ENCODE assay signal across 17 cellular contexts in genomic region chr4:117156806-117157205, GRCh38.
"Had no signal": no experiment of that assay in that cellular context is flagged by ENCODE, and none has a peak within 500 bp of the region (broad histone marks: within the 10 kb centered on the region; RNA-seq: fewer than 3 reads in every experiment).

No MANE protein-coding gene starts in this region.

- ATAC-seq: esophagus mucosa; gastrocnemius medialis; heart right ventricle; mucosa of descending colon; naive thymus-derived CD8-positive, alpha-beta T cell had no signal

- H3K9me3 ChIP-seq: gastrocnemius medialis, mucosa of descending colon, right atrium auricular region had no signal

- H3K36me3 ChIP-seq: gastrocnemius medialis, heart right ventricle, right atrium auricular region had no signal

- H3K4me3 ChIP-seq: dorsolateral prefrontal cortex, gastrocnemius medialis, heart right ventricle, mucosa of descending colon, right atrium auricular region had no signal

- H3K27me3 Mint-ChIP-seq: naive thymus-derived CD8-positive, alpha-beta T cell had no signal

- DNase-seq: cortex of kidney; dorsolateral prefrontal cortex; effector CD8-positive, alpha-beta T cell; gastrocnemius medialis; heart right ventricle; hypothalamus; kidney glomerular epithelial cell; mammary epithelial cell; mucosa of descending colon; naive thymus-derived CD8-positive, alpha-beta T cell; posterior cingulate gyrus; small intestine; stimulated activated CD4-positive, alpha-beta T cell treated with anti-CD3 and anti-CD28 coated beads, Interleukin-2, amount 100 ng/mL, for 48 hours; stimulated activated naive CD4-positive, alpha-beta T cell treated with Interleukin-2 at 50 U/mL for 16 hours; trophoblast cell had no signal

- H3K4me1 ChIP-seq: gastrocnemius medialis, heart right ventricle, right atrium auricular region had no signal

- H3K4me3 Mint-ChIP-seq: naive thymus-derived CD8-positive, alpha-beta T cell had no signal

- H3K36me3 Mint-ChIP-seq: naive thymus-derived CD8-positive, alpha-beta T cell had no signal

- H3K27me3 ChIP-seq: dorsolateral prefrontal cortex, gastrocnemius medialis, heart right ventricle, right atrium auricular region had no signal

- H3K27ac Mint-ChIP-seq: naive thymus-derived CD8-positive, alpha-beta T cell had no signal

- H3K4me1 Mint-ChIP-seq: naive thymus-derived CD8-positive, alpha-beta T cell had no signal

- H3K27ac ChIP-seq: dorsolateral prefrontal cortex, gastrocnemius medialis, heart right ventricle, right atrium auricular region had no signal
